ENCODE assay signal across 8 cellular contexts in the genomic region with DNA sequence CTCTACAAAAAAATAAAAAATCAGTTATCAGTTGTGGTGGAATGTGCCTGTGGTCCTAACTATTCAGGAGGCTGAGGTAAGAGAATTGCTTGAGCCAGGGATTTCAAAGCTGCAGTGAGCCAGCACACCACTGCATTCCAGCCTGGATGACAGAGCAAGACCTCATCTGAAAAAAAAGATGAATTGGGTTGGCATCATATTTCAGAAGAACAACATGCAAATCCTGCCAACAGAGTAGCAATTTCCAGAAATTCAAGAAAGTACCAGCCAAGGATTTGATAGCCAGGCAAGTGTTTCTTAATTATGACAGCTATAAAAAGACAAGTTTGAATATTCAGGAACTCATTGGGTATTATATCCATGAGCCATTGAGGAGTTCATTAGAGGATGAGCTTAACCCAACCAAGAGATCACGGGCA.
A peak's percentile ranks its signal among the peaks of the same experiment; 100 is the strongest.
DNase-seq lines count a peak whose midpoint lies in the region; ATAC-seq, FAIRE-seq and TF ChIP-seq lines count a peak whose summit lies in the region.

No MANE protein-coding gene starts in this region.

- FAIRE-seq in GM12892 (lab: Jason Lieb, UNC), result peak; percentile 56

- peak; percentile 93 for ATAC-seq in SK-N-SH treated with all-trans-retinoic acid at 6 μM for 48 hours
- ATAC-seq in GM21528 (IDR thresholded peaks at IDR 0.05; ENCODE audit: low FRiP score, unreplicated experiment), result no peak
- ATAC-seq in HG02973 (IDR thresholded peaks at IDR 0.05; ENCODE audit: unreplicated experiment), result no peak

- no peak for TF ChIP-seq POLR2A in GM12892 (IDR thresholded peaks at IDR 0.05; ENCODE audit: low read depth, low read length)

- DNase-seq in GM12892 (ENCODE audit: insufficient read length) (no peak), fibroblast of the conjunctiva (ENCODE audit: low read depth) (peak; percentile 30), renal cortical epithelial cell (ENCODE audit: low read depth) (peak; percentile 48), GM20000 (ENCODE audit: low spot score) (no peak)
- DNase-seq in stimulated activated CD4-positive, alpha-beta T cell treated with anti-CD3 and anti-CD28 coated beads, Interleukin-15, amount 100 ng/mL, for 24 hours, result no peak

- TF ChIP-seq CTCF in GM20000 (IDR thresholded peaks at IDR 0.05; ENCODE audit: extremely low read depth, missing control alignments), result no peak

TF ChIP-seq in SK-N-SH treated with all-trans-retinoic acid at 6 μM for 48 hours, 23 proteins besides CTCF, POLR2A, EP300 and RAD21:
- TF ChIP-seq ZNF8 (CRISPR knock-in tag; IDR thresholded peaks at IDR 0.05) (no peak), ESRRG (CRISPR knock-in tag; IDR thresholded peaks at IDR 0.05) (no peak), CSDC2 (CRISPR knock-in tag; IDR thresholded peaks at IDR 0.05) (no peak), ZFP30 (CRISPR knock-in tag; IDR thresholded peaks at IDR 0.05) (no peak), RARB (CRISPR knock-in tag; IDR thresholded peaks at IDR 0.05) (no peak)

Comparison
In these comparisons a context has a peak if more than half of its experiments do, and no peak if none do; other contexts are left out.
1. DNase-seq: peak in fibroblast of the conjunctiva (single experiment) and renal cortical epithelial cell (single experiment); none in GM12892 (single experiment), GM20000 (single experiment) and stimulated activated CD4-positive, alpha-beta T cell treated with anti-CD3 and anti-CD28 coated beads, Interleukin-15, amount 100 ng/mL, for 24 hours (single experiment).